Comparison of ENCODE assay signal across 8 cellular contexts in the genomic region with DNA sequence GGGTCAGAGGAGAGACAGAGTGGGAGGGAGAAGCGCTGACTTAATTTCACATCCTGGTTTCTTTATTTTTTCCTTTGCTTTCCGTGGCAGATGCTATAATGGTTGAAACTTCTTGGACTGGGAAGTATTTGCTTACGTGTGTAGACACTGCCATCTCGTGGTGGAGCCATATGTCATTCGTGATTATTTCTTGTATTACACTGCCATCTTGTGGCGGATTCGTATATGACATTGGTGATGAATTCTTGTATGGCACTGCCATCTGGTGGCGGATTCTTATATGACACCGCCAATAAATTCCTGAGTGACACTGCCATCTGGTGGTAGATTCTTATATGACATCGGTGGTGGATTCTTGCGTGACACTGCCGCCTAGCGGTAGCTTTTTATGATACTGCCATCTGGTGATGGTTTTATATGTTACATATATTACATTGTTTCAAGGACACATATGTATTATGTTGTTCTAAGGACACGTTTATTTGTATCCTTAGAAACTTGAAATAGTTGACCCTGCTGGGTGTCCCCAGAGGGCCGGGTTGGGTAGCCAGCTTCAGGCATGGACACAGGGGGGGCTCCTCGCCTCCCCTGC. TPM values are rescaled to one million over a fixed set of nuclear protein-coding genes. Genes with fewer than 3 reads are reported as not detected.
A peak's percentile ranks its signal among the peaks of the same experiment; 100 is the strongest.
DNase-seq lines count a peak whose midpoint lies in the region; ATAC-seq, FAIRE-seq and TF ChIP-seq lines count a peak whose summit lies in the region.

No MANE protein-coding gene starts in this region.

- H3K27me3 ChIP-seq in SJSA1 (replicated peaks) (no peaks in the 10 kb centered on the region), ovary (no peaks in the 10 kb centered on the region), upper lobe of left lung (no peaks in the 10 kb centered on the region)

- H3K9me3 ChIP-seq in SJSA1 (replicated peaks) (0 out of 2 replicates have a peak, but pooled peaks cover 6% of the 10 kb centered on the region), ovary (no peaks in the 10 kb centered on the region), upper lobe of left lung (no peaks in the 10 kb centered on the region)

- H3K4me3 ChIP-seq in SJSA1 (no peak overlapping the region), ovary (no peak overlapping the region), upper lobe of left lung (no peak overlapping the region)

- no peak for TF ChIP-seq EP300 in ovary (IDR thresholded peaks at IDR 0.05)
- TF ChIP-seq EP300 in upper lobe of left lung (IDR thresholded peaks at IDR 0.05), result peak in 1 of 4 donors; percentile 54

- H3K4me1 ChIP-seq in SJSA1 (replicated peaks) (no peaks in the 10 kb centered on the region), ovary (ENCODE audit: insufficient read depth) (no peaks in the 10 kb centered on the region), upper lobe of left lung (peaks cover 3 to 15% (median 12%) of the 10 kb centered on the region in 4 donors)

- H3K27ac ChIP-seq in SJSA1 (no peak overlapping the region), ovary (no peak overlapping the region), upper lobe of left lung (peak overlapping the region in 2 of 4 donors; percentile 40 to 46)

- DNase-seq in COR-L47 (lab: John Stamatoyannopoulos, UW) (peak; percentile 51), M059J (ENCODE audit: low read depth) (peak; percentile 61), SJSA1 (ENCODE audit: low read depth in 1 of 2, low spot score in 2 of 2) (peak; percentile 56 to 73), frontal cortex (ENCODE audit: low spot score in 2 of 2) (peak; percentile 43 to 85), ovary (peak; percentile 62 to 81 (median 74)), upper lobe of left lung (peak in 1 of 2 donors; percentile 84)
- peak; percentile 20 to 64 (median 58) for DNase-seq in activated naive CD4-positive, alpha-beta T cell (lab: John Stamatoyannopoulos, UW)

- H3K36me3 ChIP-seq in SJSA1 (peaks cover 47% of the 10 kb centered on the region), ovary (no peaks in the 10 kb centered on the region), upper lobe of left lung (peaks cover 0 to 24% (median 7%) of the 10 kb centered on the region in 4 donors)

- peak; percentile 99 for FAIRE-seq in frontal cortex (lab: Jason Lieb, UNC)

- TF ChIP-seq POLR2A in ovary (IDR thresholded peaks at IDR 0.05), result peak; percentile 55
- TF ChIP-seq POLR2A in upper lobe of left lung (IDR thresholded peaks at IDR 0.05), result no peak

- intact Hi-C loops in ovary (cut with DNase I), result loop anchor here (2.0 to 10.0 kb wide), 4 partner anchors 107 to 235 kb away; no protein-coding TSS in a partner anchor

- ATAC-seq in GM21529 (IDR thresholded peaks at IDR 0.05; ENCODE audit: unreplicated experiment), result peak; percentile 55
- ATAC-seq in upper lobe of left lung (ENCODE audit: low FRiP score in 2 of 2), result peak; percentile 96 to 97

- TF ChIP-seq CTCF in ovary (IDR thresholded peaks at IDR 0.05), result peak; percentile 99 to 100 (median 100)
- TF ChIP-seq CTCF in upper lobe of left lung (IDR thresholded peaks at IDR 0.05), result peak; percentile 100

- WGBS in ovary, 3 donors, result 15 to 17% (median 16%) methylated on average over 16 of the region's 16 CpGs
- WGBS in upper lobe of left lung, 2 donors, result 4 to 11% methylated on average over 9 to 16 of the region's 16 CpGs

RNA-seq across cellular contexts. Expression of a gene that starts 37.3 kb away (rescaled TPM):
- total RNA-seq in M059J (2014; rRNA removed; shearing (Covaris generic)), result 1.7 and 3.0 TPM in 2 replicates
- total RNA-seq in SJSA1 (2014; rRNA removed; shearing (Covaris generic)), result 6.6 and 10.9 TPM in 2 replicates
- total RNA-seq in frontal cortex, result 84.8 TPM
- total RNA-seq in ovary, result 1 to 10 TPM in 6 of 7 donors, under 1 TPM in 1; 0.36 to 4.2 (median 3.1) TPM
- 1 to 10 TPM in 1 of 2 donors, under 1 TPM in 1; 0.92 to 3.0 TPM for polyA plus RNA-seq in ovary
- total RNA-seq in upper lobe of left lung, result 10 to 100 TPM in 3 of 6 donors, 1 to 10 TPM in 3; 5.2 to 26.3 (median 11.7) TPM
